In genomic region chr1:39907532-39908453, GRCh38 we compare ENCODE assay signal across 18 cellular contexts.
"Had no signal": no experiment of that assay in that cellular context is flagged by ENCODE, and none has a peak within 500 bp of the region (broad histone marks: within the 10 kb centered on the region; RNA-seq: fewer than 3 reads in every experiment).

No MANE protein-coding gene starts in this region.

- H3K36me3 ChIP-seq: spleen, suprapubic skin had no signal

- H3K4me1 Mint-ChIP-seq: endodermal cell, nephron had no signal

- H3K9me3 ChIP-seq: suprapubic skin had no signal

- H3K4me1 ChIP-seq: suprapubic skin had no signal

- ATAC-seq: activated T-cell treated with anti-CD3 and anti-CD28 coated beads, Interleukin-2, amount 50 U/mL, for 4 hours; left colon; sciatic nerve had no signal

- H3K27ac ChIP-seq: spleen, suprapubic skin, VCaP had no signal

- H3K4me3 ChIP-seq: lung, spleen, suprapubic skin had no signal

- H3K36me3 Mint-ChIP-seq: type B pancreatic cell had no signal

- H3K4me3 Mint-ChIP-seq: activated CD4-positive, alpha-beta memory T cell treated with anti-CD3 and anti-CD28 coated beads for 36 hours; activated naive CD8-positive, alpha-beta T cell; activated T-cell treated with anti-CD3 and anti-CD28 coated beads, Interleukin-2, amount 50 U/mL, for 4 hours; endodermal cell; nephron; type B pancreatic cell had no signal

- H3K9me3 Mint-ChIP-seq: type B pancreatic cell had no signal

- H3K27ac Mint-ChIP-seq: activated CD4-positive, alpha-beta memory T cell treated with anti-CD3 and anti-CD28 coated beads for 36 hours; activated naive CD8-positive, alpha-beta T cell; endodermal cell; nephron; type B pancreatic cell had no signal

- DNase-seq: activated CD4-positive, alpha-beta memory T cell treated with anti-CD3 and anti-CD28 coated beads for 36 hours; activated effector memory CD4-positive, alpha-beta T cell treated with anti-CD3 and anti-CD28 coated beads, Interleukin-2, amount 50 U/mL, for 16 hours; activated T-cell treated with anti-CD3 and anti-CD28 coated beads, Interleukin-2, amount 50 U/mL, for 4 hours; anterior cingulate cortex; cerebellar nuclear complex; endodermal cell; left colon; spleen; stimulated activated CD4-positive, alpha-beta T cell treated with anti-CD3 and anti-CD28 coated beads, Interleukin-1b, Interleukin-23, amount 100 ng/mL, for 48 hours; stimulated activated naive CD4-positive, alpha-beta T cell; T1000 had no signal
